Comparison of ENCODE assay signal across 17 cellular contexts in genomic region chr16:65904361-65904760, GRCh38.
A peak's percentile ranks its signal among the peaks of the same experiment; 100 is the strongest.
DNase-seq lines count a peak whose midpoint lies in the region; ATAC-seq and TF ChIP-seq lines count a peak whose summit lies in the region.
"Had no signal": no experiment of that assay in that cellular context is flagged by ENCODE, and none has a peak within 500 bp of the region (broad histone marks: within the 10 kb centered on the region; RNA-seq: fewer than 3 reads in every experiment).

No MANE protein-coding gene starts in this region.

- H3K9me2 ChIP-seq in PC-3 (replicated peaks; ENCODE audit: low read length), result no peaks in the 10 kb centered on the region

- no peak overlapping the region for H3K4me2 ChIP-seq in PC-3 (ENCODE audit: low read length)

- H3K27me3 Mint-ChIP-seq in nephron progenitor cell (ENCODE audit: low read depth, poor library complexity), result peaks cover 1% of the 10 kb centered on the region
- no peaks in the 10 kb centered on the region for H3K27me3 Mint-ChIP-seq in activated CD8-positive, alpha-beta T cell treated with anti-CD3 and anti-CD28 coated beads, Interleukin-2, amount 10 ng/mL, durations not matched to agents 7 days and 5 days (ENCODE audit: low read depth)
- H3K27me3 Mint-ChIP-seq: CD4-positive, CD25-positive, alpha-beta regulatory T cell; CD8-positive, alpha-beta memory T cell had no signal

- no peaks in the 10 kb centered on the region for H3F3A ChIP-seq in PC-3 (ENCODE audit: low read length, unreplicated experiment)

- H3K9me3 Mint-ChIP-seq in nephron progenitor cell, result no peaks in the 10 kb centered on the region
- no peaks in the 10 kb centered on the region for H3K9me3 Mint-ChIP-seq in activated CD8-positive, alpha-beta T cell treated with anti-CD3 and anti-CD28 coated beads, Interleukin-2, amount 10 ng/mL, durations not matched to agents 7 days and 5 days (ENCODE audit: insufficient read depth)
- H3K9me3 Mint-ChIP-seq: H9 had no signal

- H3K79me2 ChIP-seq in PC-3 (ENCODE audit: low read length), result no peaks in the 10 kb centered on the region

- no peak overlapping the region for H3K4me3 ChIP-seq in PC-3 (ENCODE audit: low read length)
- H3K4me3 ChIP-seq: GM12878 had no signal

- H3K9ac ChIP-seq in PC-3 (ENCODE audit: low read length), result no peak overlapping the region

- H3K27ac Mint-ChIP-seq in nephron progenitor cell, result peak overlapping the region; percentile 11
- H3K27ac Mint-ChIP-seq in activated CD8-positive, alpha-beta T cell treated with anti-CD3 and anti-CD28 coated beads, Interleukin-2, amount 10 ng/mL, durations not matched to agents 7 days and 5 days, result no peak overlapping the region
- H3K27ac Mint-ChIP-seq: CD4-positive, CD25-positive, alpha-beta regulatory T cell; CD8-positive, alpha-beta memory T cell; H9 had no signal

- no peak for ATAC-seq in PC-3
- no peak for ATAC-seq in activated CD8-positive, alpha-beta T cell treated with anti-CD3 and anti-CD28 coated beads, Interleukin-2, amount 10 ng/mL, durations not matched to agents 7 days and 5 days
- ATAC-seq: GM12878 had no signal

- H4K20me1 ChIP-seq in PC-3 (ENCODE audit: low read length), result no peaks in the 10 kb centered on the region

- CTCF ChIA-PET in PC-3 (lab: Charles Lee), result no interaction called here
- CTCF ChIA-PET in activated CD8-positive, alpha-beta T cell treated with anti-CD3 and anti-CD28 coated beads, Interleukin-2, amount 10 ng/mL, durations not matched to agents 7 days and 5 days (lab: Charles Lee), result no interaction called here

- H3K4me1 ChIP-seq in PC-3 (ENCODE audit: insufficient read depth, low read length), result no peaks in the 10 kb centered on the region
- H3K4me1 ChIP-seq: BE2C had no signal

- no peak for TF ChIP-seq CTCF in PC-3 (conservative IDR thresholded peaks at IDR 0.05; ENCODE audit: low read depth, low read length)
- no peak for TF ChIP-seq CTCF in nephron progenitor cell (IDR thresholded peaks at IDR 0.05)

- POLR2A ChIA-PET in PC-3 (lab: Charles Lee; ENCODE audit: unreplicated experiment), result no interaction called here
- POLR2A ChIA-PET in activated CD8-positive, alpha-beta T cell treated with anti-CD3 and anti-CD28 coated beads, Interleukin-2, amount 10 ng/mL, durations not matched to agents 7 days and 5 days (lab: Charles Lee), result no interaction called here

- no peak overlapping the region for H3K4me3 Mint-ChIP-seq in nephron progenitor cell
- no peak overlapping the region for H3K4me3 Mint-ChIP-seq in activated CD8-positive, alpha-beta T cell treated with anti-CD3 and anti-CD28 coated beads, Interleukin-2, amount 10 ng/mL, durations not matched to agents 7 days and 5 days
- H3K4me3 Mint-ChIP-seq: CD4-positive, CD25-positive, alpha-beta regulatory T cell; CD8-positive, alpha-beta memory T cell; H9 had no signal

- no peaks in the 10 kb centered on the region for H3K9me3 ChIP-seq in PC-3 (ENCODE audit: low read length)
- H3K9me3 ChIP-seq: BE2C had no signal

- no TSS peak for BruUV-seq in PC-3 (replicated peaks; lab: Mats Ljungman, UMichigan)

- no peaks in the 10 kb centered on the region for H3K36me3 ChIP-seq in PC-3 (ENCODE audit: low read depth, low read length)
- H3K36me3 ChIP-seq: BE2C had no signal

- H2AFZ ChIP-seq in PC-3 (ENCODE audit: low read length), result no peak overlapping the region

- intact Hi-C loops in PC-3 (cut with micrococcal nuclease), result no loop called here

- no peaks in the 10 kb centered on the region for H3K27me3 ChIP-seq in PC-3 (ENCODE audit: low read length)
- H3K27me3 ChIP-seq: BE2C had no signal

- H3K4me1 Mint-ChIP-seq in nephron progenitor cell, result peaks cover 50% of the 10 kb centered on the region
- H3K4me1 Mint-ChIP-seq in activated CD8-positive, alpha-beta T cell treated with anti-CD3 and anti-CD28 coated beads, Interleukin-2, amount 10 ng/mL, durations not matched to agents 7 days and 5 days (ENCODE audit: low read depth), result no peaks in the 10 kb centered on the region
- H3K4me1 Mint-ChIP-seq: CD4-positive, CD25-positive, alpha-beta regulatory T cell; CD8-positive, alpha-beta memory T cell had no signal

- H3K27ac ChIP-seq in PC-3 (ENCODE audit: low read length), result no peak overlapping the region

- no peaks in the 10 kb centered on the region for H3K36me3 Mint-ChIP-seq in nephron progenitor cell (ENCODE audit: low read depth)
- no peaks in the 10 kb centered on the region for H3K36me3 Mint-ChIP-seq in activated CD8-positive, alpha-beta T cell treated with anti-CD3 and anti-CD28 coated beads, Interleukin-2, amount 10 ng/mL, durations not matched to agents 7 days and 5 days (ENCODE audit: low read depth)
- H3K36me3 Mint-ChIP-seq: CD4-positive, CD25-positive, alpha-beta regulatory T cell had no signal

- peak; percentile 50 for DNase-seq in NCI-H748 (lab: John Stamatoyannopoulos, UW; ENCODE audit: unreplicated experiment)
- DNase-seq in NCI-H748 treated with DMSO at 0.1 percent for 48 hours (lab: John Stamatoyannopoulos, UW), result no peak
- DNase-seq in DMS153 treated with DMSO at 0.1 percent for 48 hours (lab: John Stamatoyannopoulos, UW; ENCODE audit: unreplicated experiment), result peak; percentile 36
- peak; percentile 5 for DNase-seq in PC-3
- no peak for DNase-seq in nephron progenitor cell
- DNase-seq in NCI-H1417 (lab: John Stamatoyannopoulos, UW), result no peak
- DNase-seq in activated CD8-positive, alpha-beta T cell treated with anti-CD3 and anti-CD28 coated beads, Interleukin-2, amount 10 ng/mL, durations not matched to agents 7 days and 5 days, result no peak
- DNase-seq: ACHN; BE2C; C1 segment of cervical spinal cord; CD4-positive, CD25-positive, alpha-beta regulatory T cell; CD8-positive, alpha-beta memory T cell; DMS53; DND-41; EL; H9 had no signal

Comparison
In these comparisons a context has a peak if more than half of its experiments do, and no peak if none do; other contexts are left out.
1. DNase-seq: peak in NCI-H748 (single experiment), DMS153 treated with DMSO at 0.1 percent for 48 hours (single experiment) and PC-3 (single experiment); none in NCI-H748 treated with DMSO at 0.1 percent for 48 hours (single experiment), nephron progenitor cell (single experiment), NCI-H1417 (0 of 3) and activated CD8-positive, alpha-beta T cell treated with anti-CD3 and anti-CD28 coated beads, Interleukin-2, amount 10 ng/mL, durations not matched to agents 7 days and 5 days (single experiment).